In the genomic region with DNA sequence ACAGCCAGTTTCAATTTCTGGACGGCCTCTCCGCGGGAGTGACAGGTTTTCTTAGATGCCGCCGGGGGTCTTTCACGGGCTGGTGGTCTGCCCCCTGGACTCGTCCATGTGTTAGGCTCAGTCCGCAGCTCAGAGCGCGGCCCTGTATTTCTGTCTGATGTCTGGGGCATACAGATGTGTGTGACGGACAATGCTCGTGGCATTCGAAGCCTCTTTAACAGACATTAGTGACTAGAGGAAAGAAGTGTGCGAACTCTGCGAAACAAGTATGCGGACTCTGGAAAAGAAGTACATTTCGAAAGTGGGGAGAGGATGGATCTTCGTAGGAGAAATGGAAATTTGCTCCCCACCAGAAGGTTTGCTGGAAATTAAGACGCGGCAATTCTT, we compare ENCODE assay signal across 8 cellular contexts. TPM values are rescaled to one million over a fixed set of nuclear protein-coding genes. Genes with fewer than 3 reads are reported as not detected.
DNase-seq lines count a peak whose midpoint lies in the region; ATAC-seq and TF ChIP-seq lines count a peak whose summit lies in the region.

No MANE protein-coding gene starts in this region.

- H3K9me3 Mint-ChIP-seq in HFFc6: no peaks in the 10 kb centered on the region
- H3K9me3 Mint-ChIP-seq in stimulated activated memory B cell treated with anti-CD40 and anti-IgM and Interleukin-4, amounts not matched to agents 10 μg/mL and 1 μg/mL and 100 μg/mL, for 72 hours: peaks cover 3% of the 10 kb centered on the region

- H3K4me3 Mint-ChIP-seq in HFFc6: peak overlapping the region; percentile 95
- H3K4me3 Mint-ChIP-seq in stimulated activated memory B cell treated with anti-CD40 and anti-IgM and Interleukin-4, amounts not matched to agents 10 μg/mL and 1 μg/mL and 100 μg/mL, for 72 hours: peak overlapping the region; percentile 89

- ATAC-seq in stimulated activated memory B cell treated with anti-CD40 and anti-IgM and Interleukin-4, amounts not matched to agents 10 μg/mL and 1 μg/mL and 100 μg/mL, for 72 hours: no peak
- no peak for ATAC-seq in GM19467 (IDR thresholded peaks at IDR 0.05; ENCODE audit: unreplicated experiment)
- ATAC-seq in HG03097 (IDR thresholded peaks at IDR 0.05; ENCODE audit: low FRiP score, unreplicated experiment): no peak

- H3K36me3 Mint-ChIP-seq in HFFc6 (ENCODE audit: low read depth): no peaks in the 10 kb centered on the region
- no peaks in the 10 kb centered on the region for H3K36me3 Mint-ChIP-seq in stimulated activated memory B cell treated with anti-CD40 and anti-IgM and Interleukin-4, amounts not matched to agents 10 μg/mL and 1 μg/mL and 100 μg/mL, for 72 hours

- TF ChIP-seq CTCF in AG09309 (IDR thresholded peaks at IDR 0.05; ENCODE audit: control insufficient read depth, insufficient read depth, low read depth, low read length, missing control alignments) (no peak), HFFc6 (IDR thresholded peaks at IDR 0.05) (no peak)

- H3K27ac Mint-ChIP-seq in HFFc6: peak overlapping the region; percentile 86
- H3K27ac Mint-ChIP-seq in stimulated activated memory B cell treated with anti-CD40 and anti-IgM and Interleukin-4, amounts not matched to agents 10 μg/mL and 1 μg/mL and 100 μg/mL, for 72 hours: peak overlapping the region; percentile 77

- H3K4me3 ChIP-seq in AG09309 (ENCODE audit: control insufficient read depth, low read depth, low read length) (peak overlapping the region; percentile 75), iPS-11a (ENCODE audit: low read depth, low read length) (peak overlapping the region; percentile 71)

- peaks cover 40% of the 10 kb centered on the region for H3K4me1 Mint-ChIP-seq in HFFc6 (ENCODE audit: low read depth)
- H3K4me1 Mint-ChIP-seq in stimulated activated memory B cell treated with anti-CD40 and anti-IgM and Interleukin-4, amounts not matched to agents 10 μg/mL and 1 μg/mL and 100 μg/mL, for 72 hours: peaks cover 25% of the 10 kb centered on the region

- H3K27me3 Mint-ChIP-seq in HFFc6 (ENCODE audit: insufficient read depth): no peaks in the 10 kb centered on the region; the same call in 1 of the 2 replicates
- H3K27me3 Mint-ChIP-seq in stimulated activated memory B cell treated with anti-CD40 and anti-IgM and Interleukin-4, amounts not matched to agents 10 μg/mL and 1 μg/mL and 100 μg/mL, for 72 hours: no peaks in the 10 kb centered on the region

- DNase-seq in AG09309 (ENCODE audit: low read depth) (no peak), HFFc6 (peak; percentile 3), amniotic epithelial cell (ENCODE audit: low read depth) (peak; percentile 35), AML-193 (lab: John Stamatoyannopoulos, UW) (no peak)

RNA-seq across cellular contexts. Expression of gene DCUN1D4, which starts 0.8 kb away (rescaled TPM):
- 10 to 100 TPM; 41.0 to 55.1 (median 47.1) TPM for total RNA-seq in HFFc6 (2021; fragmentation: NEBNext Ultra II Directional; extraction: Animal tissue kit (Norgen Biotek cat#: 25700))

Comparison
In these comparisons a context has a peak if more than half of its experiments do, and no peak if none do; other contexts are left out.
1. DNase-seq: peak in HFFc6 (single experiment) and amniotic epithelial cell (single experiment); none in AG09309 (single experiment) and AML-193 (0 of 2).